In the genomic region with DNA sequence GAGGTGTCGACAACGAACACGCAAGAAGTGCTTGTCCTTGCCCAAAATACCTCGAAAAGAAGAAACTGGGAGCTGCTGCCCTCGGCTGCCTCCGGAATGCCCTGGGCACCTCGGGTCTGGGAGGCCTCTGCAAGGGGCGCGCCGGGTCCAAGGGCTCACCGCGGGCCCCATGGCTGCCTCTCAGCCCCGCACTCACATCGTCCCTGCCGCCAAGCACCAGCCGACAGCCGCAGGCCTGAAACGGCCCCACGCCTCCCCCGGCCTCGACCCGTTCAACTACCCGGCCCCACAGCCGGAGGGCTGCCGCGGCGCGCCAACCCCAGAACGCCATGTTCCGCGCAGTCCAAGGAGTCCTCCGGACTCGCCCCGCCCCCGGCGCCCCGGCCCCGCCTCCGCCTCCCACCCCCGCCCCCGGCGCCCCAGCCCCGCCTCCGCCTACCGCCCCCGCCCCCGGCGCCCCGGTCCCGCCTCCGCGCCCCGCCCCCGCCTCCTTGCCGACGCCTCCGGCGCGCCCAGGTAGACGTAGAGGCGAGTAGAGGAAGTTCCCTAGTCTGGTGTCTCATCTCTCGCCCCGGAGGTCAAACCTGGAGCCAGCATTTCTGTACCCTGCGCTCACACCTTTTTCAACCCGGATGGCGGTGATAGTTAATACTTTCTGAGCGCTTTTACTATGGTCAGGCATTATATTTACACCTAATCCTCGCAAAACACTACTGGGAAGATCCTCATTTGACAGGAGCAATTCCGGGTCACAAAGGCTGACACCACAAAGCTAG, we compare ENCODE assay signal across 8 cellular contexts. TPM values are rescaled to one million over a fixed set of nuclear protein-coding genes. Genes with fewer than 3 reads are reported as not detected.
DNase-seq lines count a peak whose midpoint lies in the region; ATAC-seq and TF ChIP-seq lines count a peak whose summit lies in the region.

A gene (minus strand): TSS at position 345 of the 776 bp plus-strand sequence. CDS start 14 bp downstream, at position 331.

- H3K4me3 ChIP-seq in GM12865 (ENCODE audit: low read depth, low read length) (peak within 1 kb of the TSS; percentile 94), adipocyte (ENCODE audit: low read length) (peak within 1 kb of the TSS; percentile 91), heart left ventricle (peak within 1 kb of the TSS; percentile 83 to 100 (median 94))

- H3K27me3 Mint-ChIP-seq in T-cell (no peaks in the 10 kb centered on the region), type B pancreatic cell (no peaks in the 10 kb centered on the region)

- H3K4me3 Mint-ChIP-seq in T-cell (peak within 1 kb of the TSS; percentile 94 to 98 (median 96)), type B pancreatic cell (peak within 1 kb of the TSS; percentile 99)

- TF ChIP-seq CTCF in GM12865 (IDR thresholded peaks at IDR 0.05; ENCODE audit: insufficient read depth, low read depth, low read length, missing control alignments) (no peak), heart left ventricle (IDR thresholded peaks at IDR 0.05) (peak in 4 of 12 donors; percentile 10 to 19 (median 12)), type B pancreatic cell (conservative IDR thresholded peaks at IDR 0.05) (peak; percentile 62)

- H3K9me3 Mint-ChIP-seq in T-cell (no peaks in the 10 kb centered on the region), type B pancreatic cell (no peaks in the 10 kb centered on the region)

- peak within 1 kb of the TSS; percentile 91 to 98 (median 95) for H3K27ac ChIP-seq in heart left ventricle

- no peaks in the 10 kb centered on the region for H3K27me3 ChIP-seq in adipocyte (replicated peaks; ENCODE audit: control insufficient read depth, insufficient read depth, low read length)
- no peaks in the 10 kb centered on the region for H3K27me3 ChIP-seq in heart left ventricle

- peaks cover 15% of the 10 kb centered on the region for H3K4me1 ChIP-seq in adipocyte (ENCODE audit: control insufficient read depth, insufficient read depth, low read length)
- H3K4me1 ChIP-seq in heart left ventricle = peaks cover 9 to 43% (median 26%) of the 10 kb centered on the region in 12 donors

- ATAC-seq in HG02610 (IDR thresholded peaks at IDR 0.05; ENCODE audit: unreplicated experiment) (peak; percentile 73), T-cell (replicated peaks in 1 of 4) (peak; percentile 77 to 90 (median 87)), heart left ventricle (peak; percentile 82 to 92 (median 90))

- 0 to 1% (median 0%) methylated on average over 6 to 69 of the region's 69 CpGs for WGBS in heart left ventricle, 4 donors

- DNase-seq in GM12865 (ENCODE audit: low read depth) (peak; percentile 94), NCI-H1105 (lab: John Stamatoyannopoulos, UW) (peak; percentile 73), T-cell (peak; percentile 70 to 88 (median 82)), adipocyte (ENCODE audit: low read depth) (peak; percentile 90), heart left ventricle (peak; percentile 85 to 90 (median 86)), posterior cingulate gyrus (peak; percentile 41 to 95 (median 64)), type B pancreatic cell (ENCODE audit: extremely low spot score, unreplicated experiment) (peak; percentile 86)

- POLR2A ChIA-PET in T-cell (lab: Charles Lee) = interaction anchor here in 1 of 2 donors (0.6 to 2.0 kb wide), 2 partner anchors 15 to 28 kb away, joined by 5 to 13 read pairs; no protein-coding TSS in a partner anchor

- H3K27ac Mint-ChIP-seq in T-cell (peak within 1 kb of the TSS; percentile 99 to 100), type B pancreatic cell (peak within 1 kb of the TSS; percentile 96)

- peak within 1 kb of the TSS; percentile 92 for H3K9ac ChIP-seq in adipocyte (ENCODE audit: low read length)

- intact Hi-C loops in heart left ventricle (cut with DNase I) = loop anchor here in 6 of 10 donors (1.0 to 2.0 kb wide), 6 partner anchors 25 to 53 kb away; a partner anchor contains a TSS
- intact Hi-C loops in posterior cingulate gyrus (cut with DNase I) = loop anchor here (2.0 kb wide), 1 partner anchor 29 kb away; a partner anchor contains a TSS

- TF ChIP-seq POLR2A in heart left ventricle (IDR thresholded peaks at IDR 0.05) = peak in 1 of 2 donors; percentile 64

- peaks cover 38 to 46% (median 44%) of the 10 kb centered on the region in 3 donors for H3K4me1 Mint-ChIP-seq in T-cell
- H3K4me1 Mint-ChIP-seq in type B pancreatic cell (ENCODE audit: unreplicated experiment) = peaks cover 20% of the 10 kb centered on the region

- H3K36me3 Mint-ChIP-seq in T-cell = peaks cover 6% of the 10 kb centered on the region
- peaks cover 8% of the 10 kb centered on the region for H3K36me3 Mint-ChIP-seq in type B pancreatic cell

- H3K9me3 ChIP-seq in adipocyte (ENCODE audit: control insufficient read depth, low read length) (no peaks in the 10 kb centered on the region), heart left ventricle (no peaks in the 10 kb centered on the region)

- CTCF ChIA-PET in T-cell (lab: Charles Lee) = interaction anchor here in 1 of 2 donors (0.8 to 1.1 kb wide), 3 partner anchors 29 to 171 kb away, joined by 3 read pairs; a partner anchor contains a TSS

- H3K36me3 ChIP-seq in adipocyte (ENCODE audit: control insufficient read depth, insufficient read depth, low read length, severe bottlenecking) = peaks cover 11% of the 10 kb centered on the region
- H3K36me3 ChIP-seq in heart left ventricle = peaks cover 0 to 34% (median 18%) of the 10 kb centered on the region in 9 donors

RNA-seq across cellular contexts. Expression of the gene that starts here (rescaled TPM):
- total RNA-seq in T-cell (10 to 100 TPM; 22.0 to 33.0 (median 26.3) TPM), heart left ventricle (10 to 100 TPM; 21.6 to 46.5 (median 27.8) TPM), type B pancreatic cell (ENCODE audit: low replicate concordance) (18.8 and 33.7 TPM in 2 replicates)
- polyA plus RNA-seq in heart left ventricle = 10 to 100 TPM; 21.2 to 23.6 TPM

Comparison
In these comparisons a context has a peak if more than half of its experiments do, and no peak if none do; other contexts are left out.
1. Peak in every context shown above with its lines: DNase-seq, ATAC-seq, H3K4me3 ChIP-seq and H3K27ac ChIP-seq.